9 cellular contexts compared by ENCODE assay signal in genomic region chr7:149715476-149715875, GRCh38. TPM values are rescaled to one million over a fixed set of nuclear protein-coding genes. Genes with fewer than 3 reads are reported as not detected.
A peak's percentile ranks its signal among the peaks of the same experiment; 100 is the strongest.
DNase-seq lines count a peak whose midpoint lies in the region; ATAC-seq lines count a peak whose summit lies in the region.
"Had no signal": no experiment of that assay in that cellular context is flagged by ENCODE, and none has a peak within 500 bp of the region (broad histone marks: within the 10 kb centered on the region; RNA-seq: fewer than 3 reads in every experiment).

No MANE protein-coding gene starts in this region.

- peak overlapping the region; percentile 50 for H3K27ac ChIP-seq in subcutaneous abdominal adipose tissue (ENCODE audit: low read depth, low read length)
- H3K27ac ChIP-seq: C4-2B had no signal

- DNase-seq in NCI-H748 (lab: John Stamatoyannopoulos, UW; ENCODE audit: unreplicated experiment) (peak; percentile 24), NCI-H748 treated with DMSO at 0.1 percent for 48 hours (lab: John Stamatoyannopoulos, UW) (no peak), NCI-H345 (lab: John Stamatoyannopoulos, UW) (no peak)
- DNase-seq in activated T-cell treated with anti-CD3 and anti-CD28 coated beads, Interleukin-2, amount 50 U/mL, for 72 hours: no peak

- H3K36me3 ChIP-seq in iPS-15b (ENCODE audit: control insufficient read depth, insufficient read depth, low read length) (no peaks in the 10 kb centered on the region), subcutaneous abdominal adipose tissue (ENCODE audit: control insufficient read depth in 5 of 5, insufficient read depth in 5 of 5, low read length in 5 of 5) (peaks cover 0 to 7% (median under 1%) of the 10 kb centered on the region in 5 donors)

- H3K27me3 Mint-ChIP-seq in activated T-cell treated with anti-CD3 and anti-CD28 coated beads, Interleukin-2, amount 50 U/mL, for 72 hours (ENCODE audit: low read depth): no peaks in the 10 kb centered on the region

- peak overlapping the region; percentile 71 for H3K27ac Mint-ChIP-seq in activated T-cell treated with anti-CD3 and anti-CD28 coated beads, Interleukin-2, amount 50 U/mL, for 72 hours

- ATAC-seq in activated T-cell treated with anti-CD3 and anti-CD28 coated beads, Interleukin-2, amount 50 U/mL, for 72 hours (replicated peaks in 1 of 2): no peak
- ATAC-seq in HG03280 (IDR thresholded peaks at IDR 0.05; ENCODE audit: unreplicated experiment): no peak
- no peak for ATAC-seq in HG03045 (IDR thresholded peaks at IDR 0.05; ENCODE audit: unreplicated experiment)

- H3K27me3 ChIP-seq in iPS-15b (ENCODE audit: control insufficient read depth, insufficient read depth, low read length): peaks cover 6% of the 10 kb centered on the region
- no peaks in the 10 kb centered on the region for H3K27me3 ChIP-seq in subcutaneous abdominal adipose tissue (ENCODE audit: control insufficient read depth in 5 of 5, insufficient read depth in 4 of 5, low read length in 5 of 5)

- peaks cover 11 to 15% of the 10 kb centered on the region in 2 donors for H3K9me3 Mint-ChIP-seq in activated T-cell treated with anti-CD3 and anti-CD28 coated beads, Interleukin-2, amount 50 U/mL, for 72 hours

- peaks cover 3% of the 10 kb centered on the region for H3K9me3 ChIP-seq in iPS-15b (ENCODE audit: control insufficient read depth, insufficient read depth, low read length)
- H3K9me3 ChIP-seq in subcutaneous abdominal adipose tissue (ENCODE audit: control insufficient read depth in 5 of 5, low read length in 5 of 5): peaks cover 4 to 13% (median 9%) of the 10 kb centered on the region in 5 donors

- peaks cover 36% of the 10 kb centered on the region for H3K4me1 Mint-ChIP-seq in activated T-cell treated with anti-CD3 and anti-CD28 coated beads, Interleukin-2, amount 50 U/mL, for 72 hours (ENCODE audit: low read depth)

- H3K4me1 ChIP-seq in iPS-15b (ENCODE audit: control insufficient read depth, insufficient read depth, low read length): no peaks in the 10 kb centered on the region
- H3K4me1 ChIP-seq in subcutaneous abdominal adipose tissue (ENCODE audit: control insufficient read depth in 5 of 5, insufficient read depth in 5 of 5, low read length in 5 of 5): peaks cover 6 to 28% (median 27%) of the 10 kb centered on the region in 5 donors

- H3K36me3 Mint-ChIP-seq in activated T-cell treated with anti-CD3 and anti-CD28 coated beads, Interleukin-2, amount 50 U/mL, for 72 hours (ENCODE audit: insufficient read depth in 2 of 2): peaks cover 8 to 13% of the 10 kb centered on the region in 2 donors

- H3K4me3 Mint-ChIP-seq in activated T-cell treated with anti-CD3 and anti-CD28 coated beads, Interleukin-2, amount 50 U/mL, for 72 hours: peak overlapping the region; percentile 88 to 90

- H3K9ac ChIP-seq in iPS-15b (ENCODE audit: low read depth, low read length) (peak overlapping the region; percentile 32), subcutaneous abdominal adipose tissue (ENCODE audit: low read length in 5 of 5) (peak overlapping the region in 4 of 5 donors; percentile 63 to 79 (median 78))

- H3K4me3 ChIP-seq in iPS-15b (ENCODE audit: low read depth, low read length): peak overlapping the region; percentile 90
- H3K4me3 ChIP-seq in subcutaneous abdominal adipose tissue (ENCODE audit: low read depth in 1 of 5, low read length in 5 of 5): peak overlapping the region; percentile 68 to 77 (median 69)

RNA-seq across cellular contexts. Expression of gene ZNF467, which starts 57.9 kb away (rescaled TPM):
- total RNA-seq in activated T-cell treated with anti-CD3 and anti-CD28 coated beads, Interleukin-2, amount 50 U/mL, for 72 hours: under 1 TPM; 0.37 to 0.53 TPM
